Comparison of ENCODE assay signal across 21 cellular contexts in genomic region chr10:12455774-12456173, GRCh38.
DNase-seq lines count a peak whose midpoint lies in the region; ATAC-seq and TF ChIP-seq lines count a peak whose summit lies in the region.
"Had no signal": no experiment of that assay in that cellular context is flagged by ENCODE, and none has a peak within 500 bp of the region (broad histone marks: within the 10 kb centered on the region; RNA-seq: fewer than 3 reads in every experiment).

No MANE protein-coding gene starts in this region.

- H3K36me3 ChIP-seq in breast epithelium: no peaks in the 10 kb centered on the region

- no peak for TF ChIP-seq POLR2A in breast epithelium (IDR thresholded peaks at IDR 0.05)

- H3K4me1 ChIP-seq in breast epithelium: no peaks in the 10 kb centered on the region
- H3K4me1 ChIP-seq: parathyroid adenoma had no signal

- peaks cover 21% of the 10 kb centered on the region for H3K27me3 Mint-ChIP-seq in MCF 10A (ENCODE audit: insufficient read depth, unreplicated experiment)
- H3K27me3 Mint-ChIP-seq in activated T-cell treated with anti-CD3 and anti-CD28 coated beads, Interleukin-2, amount 50 U/mL, for 72 hours (ENCODE audit: low read depth): peaks cover under 1% of the 10 kb centered on the region
- H3K27me3 Mint-ChIP-seq: activated CD4-positive, alpha-beta T cell treated with anti-CD3 and anti-CD28 coated beads, Interleukin-2, amount 10 ng/mL, durations not matched to agents 7 days and 5 days had no signal

- DNase-seq in MCF 10A (ENCODE audit: unreplicated experiment) (peak; percentile 27), breast epithelium (ENCODE audit: low spot score in 2 of 2) (no peak), SK-MEL-5 (ENCODE audit: low read depth, low spot score) (peak; percentile 8), iris pigment epithelial cell (ENCODE audit: low read depth) (peak; percentile 43)
- DNase-seq in activated T-cell treated with anti-CD3 and anti-CD28 coated beads, Interleukin-2, amount 50 U/mL, for 72 hours: no peak
- DNase-seq in activated CD4-positive, alpha-beta T cell treated with anti-CD3 and anti-CD28 coated beads, Interleukin-2, amount 50 U/mL, for 1 hour: no peak
- DNase-seq: activated CD4-positive, alpha-beta T cell treated with anti-CD3 and anti-CD28 coated beads, Interleukin-2, amount 10 ng/mL, durations not matched to agents 7 days and 5 days; activated naive CD4-positive, alpha-beta T cell treated with anti-CD3 and anti-CD28 coated beads for 36 hours; activated T-cell treated with anti-CD3 and anti-CD28 coated beads for 4 hours; COR-L47; GDM1; hypothalamus; NCI-H1694 treated with DMSO at 0.1 percent for 48 hours; NCI-H524; SK-N-SH had no signal

- no peak overlapping the region for H3K27ac ChIP-seq in breast epithelium
- H3K27ac ChIP-seq: body of pancreas, parathyroid adenoma had no signal

- no peak overlapping the region for H3K4me3 Mint-ChIP-seq in MCF 10A (ENCODE audit: unreplicated experiment)
- H3K4me3 Mint-ChIP-seq in activated T-cell treated with anti-CD3 and anti-CD28 coated beads, Interleukin-2, amount 50 U/mL, for 72 hours: no peak overlapping the region
- H3K4me3 Mint-ChIP-seq: activated CD4-positive, alpha-beta T cell treated with anti-CD3 and anti-CD28 coated beads, Interleukin-2, amount 10 ng/mL, durations not matched to agents 7 days and 5 days; activated naive CD4-positive, alpha-beta T cell treated with anti-CD3 and anti-CD28 coated beads for 36 hours; GM23338 had no signal

- in situ Hi-C loops in SK-MEL-5 (cut with HindIII; ENCODE audit: low pct_unique_long_range_greater_than_20kb, low sequenced_read_pairs): no loop called here

- POLR2A ChIA-PET in MCF 10A (lab: Yijun Ruan, JAX): no interaction called here

- H3K4me3 ChIP-seq in breast epithelium: no peak overlapping the region
- H3K4me3 ChIP-seq: body of pancreas, GM23338, smooth muscle cell had no signal

- H3K27me3 ChIP-seq in breast epithelium: no peaks in the 10 kb centered on the region
- H3K27me3 ChIP-seq: body of pancreas had no signal

- H3K9me3 ChIP-seq in breast epithelium: no peaks in the 10 kb centered on the region
- H3K9me3 ChIP-seq: body of pancreas, SK-N-SH had no signal

- peaks cover 5% of the 10 kb centered on the region for H3K4me1 Mint-ChIP-seq in MCF 10A (ENCODE audit: insufficient read depth, unreplicated experiment)
- no peaks in the 10 kb centered on the region for H3K4me1 Mint-ChIP-seq in activated T-cell treated with anti-CD3 and anti-CD28 coated beads, Interleukin-2, amount 50 U/mL, for 72 hours (ENCODE audit: low read depth)
- H3K4me1 Mint-ChIP-seq: activated CD4-positive, alpha-beta T cell treated with anti-CD3 and anti-CD28 coated beads, Interleukin-2, amount 10 ng/mL, durations not matched to agents 7 days and 5 days had no signal

- H3K36me3 Mint-ChIP-seq in MCF 10A (ENCODE audit: insufficient read depth, unreplicated experiment): no peaks in the 10 kb centered on the region
- H3K36me3 Mint-ChIP-seq in activated T-cell treated with anti-CD3 and anti-CD28 coated beads, Interleukin-2, amount 50 U/mL, for 72 hours (ENCODE audit: insufficient read depth in 2 of 2): no peaks in the 10 kb centered on the region

- intact Hi-C loops in MCF 10A (cut with micrococcal nuclease): no loop called here
- intact Hi-C loops in breast epithelium (cut with DNase I; ENCODE audit: low total_unique reads): loop anchor here (1.0 kb wide), 1 partner anchor 22 kb away; no protein-coding TSS in a partner anchor

- no peaks in the 10 kb centered on the region for H3K9me3 Mint-ChIP-seq in MCF 10A (ENCODE audit: unreplicated experiment)
- H3K9me3 Mint-ChIP-seq in activated T-cell treated with anti-CD3 and anti-CD28 coated beads, Interleukin-2, amount 50 U/mL, for 72 hours: no peaks in the 10 kb centered on the region
- H3K9me3 Mint-ChIP-seq: activated CD4-positive, alpha-beta T cell treated with anti-CD3 and anti-CD28 coated beads, Interleukin-2, amount 10 ng/mL, durations not matched to agents 7 days and 5 days; activated naive CD4-positive, alpha-beta T cell treated with anti-CD3 and anti-CD28 coated beads for 36 hours; GM23338 had no signal

- H3K27ac Mint-ChIP-seq in MCF 10A (ENCODE audit: low read depth, unreplicated experiment): no peak overlapping the region
- H3K27ac Mint-ChIP-seq in activated T-cell treated with anti-CD3 and anti-CD28 coated beads, Interleukin-2, amount 50 U/mL, for 72 hours: no peak overlapping the region
- H3K27ac Mint-ChIP-seq: activated CD4-positive, alpha-beta T cell treated with anti-CD3 and anti-CD28 coated beads, Interleukin-2, amount 10 ng/mL, durations not matched to agents 7 days and 5 days; activated naive CD4-positive, alpha-beta T cell treated with anti-CD3 and anti-CD28 coated beads for 36 hours; GM23338 had no signal

- TF ChIP-seq CTCF in MCF 10A (IDR thresholded peaks at IDR 0.05; ENCODE audit: unreplicated experiment): no peak
- TF ChIP-seq CTCF in breast epithelium (IDR thresholded peaks at IDR 0.05): no peak

- BruUV-seq in MCF 10A (replicated peaks; lab: Mats Ljungman, UMichigan): no TSS peak

- CTCF ChIA-PET in MCF 10A (lab: Yijun Ruan, JAX): interaction anchor here (1.5 kb wide), 1 partner anchor 108 kb away, joined by 3 read pairs; no protein-coding TSS in a partner anchor

- ATAC-seq in activated T-cell treated with anti-CD3 and anti-CD28 coated beads, Interleukin-2, amount 50 U/mL, for 72 hours (replicated peaks in 1 of 2): no peak
- ATAC-seq in HG03460 (IDR thresholded peaks at IDR 0.05; ENCODE audit: unreplicated experiment): no peak
- ATAC-seq in GM21723 (IDR thresholded peaks at IDR 0.05; ENCODE audit: unreplicated experiment): no peak
- ATAC-seq: body of pancreas, GM23338 had no signal

Comparison
In these comparisons a context has a peak if more than half of its experiments do, and no peak if none do; other contexts are left out.
1. DNase-seq: peak in MCF 10A (single experiment), SK-MEL-5 (single experiment) and iris pigment epithelial cell (single experiment); none in breast epithelium (0 of 2), activated T-cell treated with anti-CD3 and anti-CD28 coated beads, Interleukin-2, amount 50 U/mL, for 72 hours (0 of 2) and activated CD4-positive, alpha-beta T cell treated with anti-CD3 and anti-CD28 coated beads, Interleukin-2, amount 50 U/mL, for 1 hour (single experiment).